In the genomic region with DNA sequence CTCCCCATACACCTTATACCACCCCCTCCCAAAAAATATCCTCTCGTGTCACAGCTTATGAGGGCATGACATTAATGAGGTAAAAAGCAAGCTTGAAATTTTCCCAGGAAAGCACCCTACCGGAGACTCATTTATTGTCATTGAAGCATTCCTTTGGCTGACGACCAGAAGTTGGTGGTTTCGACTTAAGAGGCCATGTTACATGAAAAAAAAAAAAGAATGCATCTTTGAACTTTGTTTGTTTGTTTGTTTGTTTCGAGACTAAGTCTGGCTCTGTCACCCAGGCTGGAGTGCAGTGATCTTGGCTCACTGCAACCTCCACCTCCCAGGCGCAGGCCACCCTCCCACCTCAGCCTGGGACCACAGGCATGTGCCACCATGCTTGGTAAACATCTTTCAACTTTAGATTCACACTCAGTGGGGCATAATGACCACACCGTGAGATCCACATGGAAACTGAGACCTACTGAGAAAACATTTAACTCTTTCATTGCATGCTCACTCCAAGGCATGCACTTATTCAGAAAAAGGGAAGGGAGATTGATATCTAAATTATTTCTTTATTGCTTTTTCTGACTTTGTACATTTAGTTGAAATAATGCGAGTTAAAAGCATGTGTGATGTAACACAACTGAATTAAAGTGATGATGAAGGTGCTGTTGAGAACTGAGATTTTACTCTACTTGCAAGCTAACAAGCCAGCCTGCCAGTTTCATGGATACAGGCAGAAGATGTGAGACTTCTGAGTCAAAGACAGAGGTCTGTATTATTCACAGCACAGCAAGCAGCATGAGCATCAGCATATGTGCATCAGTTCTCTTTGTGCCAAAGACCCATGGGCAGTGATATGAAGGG, we compare ENCODE assay signal across 11 cellular contexts. TPM values are rescaled to one million over a fixed set of nuclear protein-coding genes. Genes with fewer than 3 reads are reported as not detected.
A peak's percentile ranks its signal among the peaks of the same experiment; 100 is the strongest.
DNase-seq lines count a peak whose midpoint lies in the region; ATAC-seq and TF ChIP-seq lines count a peak whose summit lies in the region.
"Had no signal": no experiment of that assay in that cellular context is flagged by ENCODE, and none has a peak within 500 bp of the region (broad histone marks: within the 10 kb centered on the region; RNA-seq: fewer than 3 reads in every experiment).

No MANE protein-coding gene starts in this region.

- ATAC-seq in activated T-cell treated with anti-CD3 and anti-CD28 coated beads, Interleukin-2, amount 50 U/mL, for 4 hours, result peak; percentile 39 to 44
- peak; percentile 75 for ATAC-seq in stimulated activated effector memory CD8-positive, alpha-beta T cell treated with anti-CD3 and anti-CD28 coated beads, Interleukin-12 subunit alpha, Interleukin-12 subunit beta, amount 100 ng/mL, for 72 hours

- peaks cover 28% of the 10 kb centered on the region for H3K4me1 Mint-ChIP-seq in activated T-cell treated with anti-CD3 and anti-CD28 coated beads, Interleukin-2, amount 50 U/mL, for 4 hours (ENCODE audit: low read depth)
- peaks cover 26% of the 10 kb centered on the region for H3K4me1 Mint-ChIP-seq in HFFc6 (ENCODE audit: low read depth)
- H3K4me1 Mint-ChIP-seq in stimulated activated effector memory CD8-positive, alpha-beta T cell treated with anti-CD3 and anti-CD28 coated beads, Interleukin-12 subunit alpha, Interleukin-12 subunit beta, amount 100 ng/mL, for 72 hours, result peaks cover 20% of the 10 kb centered on the region

- no peak overlapping the region for H3K4me3 ChIP-seq in OCI-LY1 (ENCODE audit: low read depth, low read length, poor library complexity, severe bottlenecking)

- TF ChIP-seq CTCF in HFFc6 (IDR thresholded peaks at IDR 0.05) (no peak), OCI-LY1 (IDR thresholded peaks at IDR 0.05; ENCODE audit: low read length) (no peak)

- H3K36me3 Mint-ChIP-seq in activated T-cell treated with anti-CD3 and anti-CD28 coated beads, Interleukin-2, amount 50 U/mL, for 4 hours (ENCODE audit: insufficient read depth), result peaks cover 3% of the 10 kb centered on the region
- no peaks in the 10 kb centered on the region for H3K36me3 Mint-ChIP-seq in HFFc6 (ENCODE audit: low read depth)
- H3K36me3 Mint-ChIP-seq in stimulated activated effector memory CD8-positive, alpha-beta T cell treated with anti-CD3 and anti-CD28 coated beads, Interleukin-12 subunit alpha, Interleukin-12 subunit beta, amount 100 ng/mL, for 72 hours, result peaks cover 6% of the 10 kb centered on the region
- H3K36me3 Mint-ChIP-seq: mesothelial cell of epicardium had no signal

- no peak overlapping the region for H2AFZ ChIP-seq in OCI-LY1 (ENCODE audit: low read length)

- no peak overlapping the region for H3K9ac ChIP-seq in OCI-LY1 (ENCODE audit: low read length)

- H3K27me3 Mint-ChIP-seq in activated T-cell treated with anti-CD3 and anti-CD28 coated beads, Interleukin-2, amount 50 U/mL, for 4 hours (ENCODE audit: low read depth), result no peaks in the 10 kb centered on the region
- H3K27me3 Mint-ChIP-seq in HFFc6 (ENCODE audit: insufficient read depth), result no peaks in the 10 kb centered on the region; the same call in 1 of the 2 replicates

- no peak overlapping the region for H3K4me2 ChIP-seq in OCI-LY1 (ENCODE audit: low read length)

- no peaks in the 10 kb centered on the region for H3K79me2 ChIP-seq in OCI-LY1 (ENCODE audit: insufficient read depth, low read length)

- 0 out of 2 replicates have a peak, but pooled peaks cover 4% of the 10 kb centered on the region for H3F3A ChIP-seq in OCI-LY1 (ENCODE audit: insufficient read depth, low read length)

- peak overlapping the region; percentile 43 for H3K27ac ChIP-seq in OCI-LY1 (ENCODE audit: low read depth, low read length, poor library complexity, severe bottlenecking)

- peaks cover 28% of the 10 kb centered on the region for H3K4me1 ChIP-seq in OCI-LY1 (ENCODE audit: insufficient read depth, low read length, severe bottlenecking)

- H3K27ac Mint-ChIP-seq in HFFc6, result no peak overlapping the region; the same call in 1 of the 2 replicates
- no peak overlapping the region for H3K27ac Mint-ChIP-seq in stimulated activated effector memory CD8-positive, alpha-beta T cell treated with anti-CD3 and anti-CD28 coated beads, Interleukin-12 subunit alpha, Interleukin-12 subunit beta, amount 100 ng/mL, for 72 hours
- H3K27ac Mint-ChIP-seq: mesothelial cell of epicardium had no signal

- H3K27me3 ChIP-seq in OCI-LY1 (ENCODE audit: insufficient read depth, low read length), result no peaks in the 10 kb centered on the region

- H4K20me1 ChIP-seq in OCI-LY1 (ENCODE audit: insufficient read depth, low read length), result no peaks in the 10 kb centered on the region

- no peaks in the 10 kb centered on the region for H3K9me3 ChIP-seq in OCI-LY1 (ENCODE audit: low read length)

- no peaks in the 10 kb centered on the region for H3K9me2 ChIP-seq in OCI-LY1 (ENCODE audit: low read depth, low read length)

- H3K4me3 Mint-ChIP-seq in activated T-cell treated with anti-CD3 and anti-CD28 coated beads, Interleukin-2, amount 50 U/mL, for 4 hours, result no peak overlapping the region
- H3K4me3 Mint-ChIP-seq in HFFc6, result no peak overlapping the region
- H3K4me3 Mint-ChIP-seq in stimulated activated effector memory CD8-positive, alpha-beta T cell treated with anti-CD3 and anti-CD28 coated beads, Interleukin-12 subunit alpha, Interleukin-12 subunit beta, amount 100 ng/mL, for 72 hours, result peak overlapping the region; percentile 7
- H3K4me3 Mint-ChIP-seq: mesothelial cell of epicardium had no signal

- no peak for DNase-seq in activated T-cell treated with anti-CD3 and anti-CD28 coated beads, Interleukin-2, amount 50 U/mL, for 4 hours
- no peak for DNase-seq in activated T-cell treated with anti-CD3 and anti-CD28 coated beads, Interleukin-2, amount 50 U/mL, for 1 hour
- DNase-seq in HFFc6 (peak; percentile 21), OCI-M2 (lab: John Stamatoyannopoulos, UW; ENCODE audit: unreplicated experiment) (no peak), GM03348 (ENCODE audit: low spot score) (no peak)
- no peak for DNase-seq in stimulated activated effector memory CD8-positive, alpha-beta T cell treated with anti-CD3 and anti-CD28 coated beads, Interleukin-12 subunit alpha, Interleukin-12 subunit beta, amount 100 ng/mL, for 72 hours (ENCODE audit: low spot score in 2 of 2)
- DNase-seq in effector CD4-positive, alpha-beta T cell, result no peak
- DNase-seq: effector CD8-positive, alpha-beta T cell; NCI-H524 had no signal

- H3K36me3 ChIP-seq in OCI-LY1 (ENCODE audit: insufficient read depth, low read length), result no peaks in the 10 kb centered on the region

- H3K9me3 Mint-ChIP-seq in activated T-cell treated with anti-CD3 and anti-CD28 coated beads, Interleukin-2, amount 50 U/mL, for 4 hours, result no peaks in the 10 kb centered on the region
- H3K9me3 Mint-ChIP-seq in HFFc6, result no peaks in the 10 kb centered on the region
- H3K9me3 Mint-ChIP-seq in stimulated activated effector memory CD8-positive, alpha-beta T cell treated with anti-CD3 and anti-CD28 coated beads, Interleukin-12 subunit alpha, Interleukin-12 subunit beta, amount 100 ng/mL, for 72 hours, result no peaks in the 10 kb centered on the region
- H3K9me3 Mint-ChIP-seq: mesothelial cell of epicardium had no signal

RNA-seq across cellular contexts. Expression of a gene that starts 5.1 kb away (rescaled TPM):
- total RNA-seq in activated T-cell treated with anti-CD3 and anti-CD28 coated beads, Interleukin-2, amount 50 U/mL, for 4 hours, result 10 to 100 TPM; 53.9 to 60.5 (median 59.6) TPM
- 10 to 100 TPM; 80.3 to 91.4 (median 85.8) TPM for total RNA-seq in HFFc6 (2021; fragmentation: NEBNext Ultra II Directional; extraction: Animal tissue kit (Norgen Biotek cat#: 25700))
